In the genomic region with DNA sequence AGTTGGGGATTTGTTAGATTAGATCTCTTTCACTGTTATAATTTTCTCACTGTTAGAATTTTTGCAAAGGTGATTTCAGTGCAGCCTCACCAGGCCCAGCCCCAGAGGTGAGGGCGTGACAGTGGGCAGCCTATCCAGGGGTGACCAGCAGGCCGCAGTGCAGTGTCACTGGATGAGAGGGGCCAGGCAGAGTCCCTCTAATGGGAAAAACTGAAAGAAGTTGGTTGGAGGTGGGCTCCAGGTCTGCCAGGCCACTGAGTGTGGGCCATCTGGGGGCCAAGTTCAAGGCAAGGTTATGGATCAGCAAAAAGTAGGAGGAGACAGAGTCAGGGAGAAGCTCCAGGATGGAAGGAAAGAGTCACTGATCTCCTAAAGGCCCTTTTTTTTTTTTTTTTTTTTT, we compare ENCODE assay signal across 1 cellular context.
TF ChIP-seq lines count a peak whose summit lies in the region.

No MANE protein-coding gene starts in this region.

TF ChIP-seq in WTC11, 78 proteins besides CTCF, POLR2A, EP300 and RAD21 (continued from another document):
- TF ChIP-seq, protein P1, sequence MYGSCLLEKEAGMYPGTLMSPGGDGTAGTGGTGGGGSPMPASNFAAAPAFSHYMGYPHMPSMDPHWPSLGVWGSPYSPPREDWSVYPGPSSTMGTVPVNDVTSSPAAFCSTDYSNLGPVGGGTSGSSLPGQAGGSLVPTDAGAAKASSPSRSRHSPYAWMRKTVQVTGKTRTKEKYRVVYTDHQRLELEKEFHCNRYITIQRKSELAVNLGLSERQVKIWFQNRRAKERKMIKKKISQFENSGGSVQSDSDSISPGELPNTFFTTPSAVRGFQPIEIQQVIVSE (CRISPR knock-in tag; IDR thresholded peaks at IDR 0.05; ENCODE audit: borderline replicate concordance), result no peak
- TF ChIP-seq, protein P2, sequence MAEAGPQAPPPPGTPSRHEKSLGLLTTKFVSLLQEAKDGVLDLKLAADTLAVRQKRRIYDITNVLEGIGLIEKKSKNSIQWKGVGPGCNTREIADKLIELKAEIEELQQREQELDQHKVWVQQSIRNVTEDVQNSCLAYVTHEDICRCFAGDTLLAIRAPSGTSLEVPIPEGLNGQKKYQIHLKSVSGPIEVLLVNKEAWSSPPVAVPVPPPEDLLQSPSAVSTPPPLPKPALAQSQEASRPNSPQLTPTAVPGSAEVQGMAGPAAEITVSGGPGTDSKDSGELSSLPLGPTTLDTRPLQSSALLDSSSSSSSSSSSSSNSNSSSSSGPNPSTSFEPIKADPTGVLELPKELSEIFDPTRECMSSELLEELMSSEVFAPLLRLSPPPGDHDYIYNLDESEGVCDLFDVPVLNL (CRISPR knock-in tag; IDR thresholded peaks at IDR 0.05; ENCODE audit: borderline replicate concordance, low read depth), result no peak
- no peak for TF ChIP-seq CREM (CRISPR knock-in tag; IDR thresholded peaks at IDR 0.05)
- no peak for TF ChIP-seq ZNF671 (CRISPR knock-in tag; IDR thresholded peaks at IDR 0.05)
- TF ChIP-seq TP53 (CRISPR knock-in tag; IDR thresholded peaks at IDR 0.05), result no peak
- no peak for TF ChIP-seq NFATC4 (CRISPR knock-in tag; IDR thresholded peaks at IDR 0.05)
TF ChIP-seq in WTC11: peak in this region for 0.
